21 cellular contexts compared by ENCODE assay signal in genomic region chr5:131419877-131420276, GRCh38.
A peak's percentile ranks its signal among the peaks of the same experiment; 100 is the strongest.
DNase-seq lines count a peak whose midpoint lies in the region; ATAC-seq lines count a peak whose summit lies in the region.
"Had no signal": no experiment of that assay in that cellular context is flagged by ENCODE, and none has a peak within 500 bp of the region (broad histone marks: within the 10 kb centered on the region; RNA-seq: fewer than 3 reads in every experiment).

No MANE protein-coding gene starts in this region.

- peaks cover 26% of the 10 kb centered on the region for H3K4me1 Mint-ChIP-seq in activated naive CD4-positive, alpha-beta T cell treated with anti-CD3 and anti-CD28 coated beads for 36 hours (ENCODE audit: low read depth)
- peaks cover 15 to 22% (median 18%) of the 10 kb centered on the region in 3 donors for H3K4me1 Mint-ChIP-seq in IgD-negative memory B cell
- peaks cover 30% of the 10 kb centered on the region for H3K4me1 Mint-ChIP-seq in stimulated activated effector memory CD8-positive, alpha-beta T cell treated with anti-CD3 and anti-CD28 coated beads, Interleukin-12 subunit alpha, Interleukin-12 subunit beta, amount 100 ng/mL, for 72 hours

- peak; percentile 47 for ATAC-seq in stimulated activated effector memory CD8-positive, alpha-beta T cell treated with anti-CD3 and anti-CD28 coated beads, Interleukin-12 subunit alpha, Interleukin-12 subunit beta, amount 100 ng/mL, for 72 hours
- ATAC-seq: heart right ventricle had no signal

- no peak for DNase-seq in activated naive CD4-positive, alpha-beta T cell treated with anti-CD3 and anti-CD28 coated beads for 36 hours
- no peak for DNase-seq in activated naive CD4-positive, alpha-beta T cell treated with Interleukin-2 at 50 U/mL for 16 hours
- DNase-seq in dermis blood vessel endothelial cell (peak; percentile 10), posterior cingulate gyrus (no peak), NCI-H1048 (lab: John Stamatoyannopoulos, UW) (no peak), KG1 (lab: John Stamatoyannopoulos, UW) (no peak)
- DNase-seq in stimulated activated effector memory CD8-positive, alpha-beta T cell treated with anti-CD3 and anti-CD28 coated beads, Interleukin-12 subunit alpha, Interleukin-12 subunit beta, amount 100 ng/mL, for 72 hours (ENCODE audit: low spot score in 2 of 2): no peak
- DNase-seq: ACHN; activated CD4-positive, alpha-beta T cell treated with anti-CD3 and anti-CD28 coated beads for 4 hours; DMS53; GF-D8; heart right ventricle; NCI-H1694; NCI-H2227 treated with DMSO at 0.1 percent for 48 hours; NCI-H748 treated with DMSO at 0.1 percent for 48 hours; occipital lobe; OCI-M1; Right ventricle myocardium superior; stimulated activated CD4-positive, alpha-beta T cell treated with anti-CD3 and anti-CD28 coated beads, Interleukin-12 subunit alpha, Interleukin-12 subunit beta, amount 100 ng/mL, for 4 hours had no signal

- CTCF ChIA-PET in activated naive CD4-positive, alpha-beta T cell treated with anti-CD3 and anti-CD28 coated beads for 36 hours (lab: Charles Lee): interaction anchor here (0.7 to 0.8 kb wide), 3 partner anchors 22 to 1058 kb away, joined by 3 read pairs; no protein-coding TSS in a partner anchor

- peak overlapping the region; percentile 34 for H3K27ac Mint-ChIP-seq in activated naive CD4-positive, alpha-beta T cell treated with anti-CD3 and anti-CD28 coated beads for 36 hours
- peak overlapping the region; percentile 26 to 83 (median 40) for H3K27ac Mint-ChIP-seq in IgD-negative memory B cell
- H3K27ac Mint-ChIP-seq in stimulated activated effector memory CD8-positive, alpha-beta T cell treated with anti-CD3 and anti-CD28 coated beads, Interleukin-12 subunit alpha, Interleukin-12 subunit beta, amount 100 ng/mL, for 72 hours: peak overlapping the region; percentile 90

- H3K4me3 Mint-ChIP-seq in activated naive CD4-positive, alpha-beta T cell treated with anti-CD3 and anti-CD28 coated beads for 36 hours: no peak overlapping the region
- H3K4me3 Mint-ChIP-seq in IgD-negative memory B cell: no peak overlapping the region
- no peak overlapping the region for H3K4me3 Mint-ChIP-seq in stimulated activated effector memory CD8-positive, alpha-beta T cell treated with anti-CD3 and anti-CD28 coated beads, Interleukin-12 subunit alpha, Interleukin-12 subunit beta, amount 100 ng/mL, for 72 hours
- H3K4me3 Mint-ChIP-seq: CD14-positive monocyte had no signal

- H3K9me3 Mint-ChIP-seq in activated naive CD4-positive, alpha-beta T cell treated with anti-CD3 and anti-CD28 coated beads for 36 hours: no peaks in the 10 kb centered on the region
- no peaks in the 10 kb centered on the region for H3K9me3 Mint-ChIP-seq in IgD-negative memory B cell
- no peaks in the 10 kb centered on the region for H3K9me3 Mint-ChIP-seq in stimulated activated effector memory CD8-positive, alpha-beta T cell treated with anti-CD3 and anti-CD28 coated beads, Interleukin-12 subunit alpha, Interleukin-12 subunit beta, amount 100 ng/mL, for 72 hours
- H3K9me3 Mint-ChIP-seq: CD14-positive monocyte had no signal

- H3K36me3 Mint-ChIP-seq in activated naive CD4-positive, alpha-beta T cell treated with anti-CD3 and anti-CD28 coated beads for 36 hours (ENCODE audit: low read depth): peaks cover 9% of the 10 kb centered on the region
- no peaks in the 10 kb centered on the region for H3K36me3 Mint-ChIP-seq in IgD-negative memory B cell
- H3K36me3 Mint-ChIP-seq in stimulated activated effector memory CD8-positive, alpha-beta T cell treated with anti-CD3 and anti-CD28 coated beads, Interleukin-12 subunit alpha, Interleukin-12 subunit beta, amount 100 ng/mL, for 72 hours: peaks cover 66% of the 10 kb centered on the region

- no peaks in the 10 kb centered on the region for H3K27me3 Mint-ChIP-seq in activated naive CD4-positive, alpha-beta T cell treated with anti-CD3 and anti-CD28 coated beads for 36 hours (ENCODE audit: low read depth)
- H3K27me3 Mint-ChIP-seq in IgD-negative memory B cell: no peaks in the 10 kb centered on the region

- intact Hi-C loops in activated naive CD4-positive, alpha-beta T cell treated with anti-CD3 and anti-CD28 coated beads for 36 hours (cut with micrococcal nuclease): loop anchor here (5.0 to 10.0 kb wide), 4 partner anchors 377 to 1648 kb away; partner anchors contain the start of gene FNIP1
- intact Hi-C loops in posterior cingulate gyrus (cut with DNase I): loop anchor here (5.0 kb wide), 1 partner anchor 587 kb away; no protein-coding TSS in a partner anchor

Comparison
In these comparisons a context has a peak if more than half of its experiments do, and no peak if none do; other contexts are left out.
1. H3K27ac Mint-ChIP-seq: peak in every context shown above with its lines; median percentile 90 in stimulated activated effector memory CD8-positive, alpha-beta T cell treated with anti-CD3 and anti-CD28 coated beads, Interleukin-12 subunit alpha, Interleukin-12 subunit beta, amount 100 ng/mL, for 72 hours; 40 in IgD-negative memory B cell; 34 in activated naive CD4-positive, alpha-beta T cell treated with anti-CD3 and anti-CD28 coated beads for 36 hours.